7 cellular contexts compared by ENCODE assay signal in the genomic region with DNA sequence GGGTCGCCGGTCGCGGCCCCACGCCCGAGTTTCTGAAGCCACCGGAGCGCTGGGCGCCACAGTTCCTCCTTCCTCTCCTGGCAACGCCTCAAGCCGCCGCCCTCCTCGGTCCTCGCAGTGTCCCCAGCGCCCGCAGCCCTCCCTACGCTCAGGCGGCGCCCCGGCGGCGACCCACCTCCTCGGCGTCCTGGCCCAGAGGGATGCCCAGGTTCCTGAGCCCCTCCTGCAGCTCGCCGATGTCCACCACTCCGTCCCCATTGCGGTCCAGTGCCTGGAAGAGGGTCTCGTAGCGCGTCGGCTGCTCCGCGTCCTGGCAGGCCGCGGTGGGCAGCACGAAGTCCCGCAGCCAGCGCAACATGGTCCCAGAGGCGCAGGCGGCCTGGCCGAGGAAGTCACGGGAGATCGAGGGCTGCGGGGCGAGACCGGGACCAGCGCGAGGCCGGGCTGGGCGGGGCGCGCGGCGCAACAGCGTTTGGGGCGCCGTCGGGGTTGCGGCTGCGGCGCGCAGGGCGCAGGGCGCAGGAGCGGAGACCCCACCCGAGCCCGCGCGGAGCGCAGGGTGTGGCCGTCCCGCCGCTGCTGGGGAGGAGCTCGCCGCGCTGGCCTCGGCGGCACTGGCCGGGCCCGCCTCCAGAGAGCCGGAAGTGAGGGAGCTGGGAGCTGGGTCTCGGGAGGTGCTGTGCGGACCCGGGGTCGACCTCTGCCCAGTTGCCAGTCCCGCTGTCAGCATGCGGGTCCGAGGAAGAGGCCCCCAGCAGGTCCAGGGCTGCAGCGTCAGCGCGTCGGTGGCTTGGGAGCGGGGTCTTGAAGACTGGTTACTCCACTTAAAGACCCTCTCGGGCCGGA. TPM values are rescaled to one million over a fixed set of nuclear protein-coding genes. Genes with fewer than 3 reads are reported as not detected.
DNase-seq lines count a peak whose midpoint lies in the region; ATAC-seq and TF ChIP-seq lines count a peak whose summit lies in the region.

A gene (minus strand): TSS at position 563 of the 846 bp plus-strand sequence. CDS start 205 bp downstream, at position 358.

- H3K4me3 ChIP-seq in cardiac fibroblast (replicated peaks in 1 of 2; ENCODE audit: low read depth in 2 of 2, low read length in 2 of 2) (peak within 1 kb of the TSS; percentile 83 to 91), spleen (peak within 1 kb of the TSS; percentile 76 to 87 (median 84))

- H3K4me1 Mint-ChIP-seq in WTC11 (peaks cover 31% of the 10 kb centered on the region), immature natural killer cell (peaks cover 24 to 31% of the 10 kb centered on the region in 2 donors)

- intact Hi-C loops in spleen (cut with DNase I; ENCODE audit: low total_unique reads), result no loop called here

- H3K9me3 Mint-ChIP-seq in WTC11, result peaks cover 14% of the 10 kb centered on the region
- H3K9me3 Mint-ChIP-seq in immature natural killer cell, result peaks cover 0 to 1% (median 0%) of the 10 kb centered on the region in 6 donors

- CTCF ChIA-PET in WTC11 (lab: Charles Lee), result interaction anchor here (0.8 to 2.0 kb wide), 10 partner anchors 9 to 492 kb away, joined by 3 to 7 read pairs (median 4); a partner anchor contains a TSS

- 0 to 1% (median 0%) methylated on average over 50 to 96 of the region's 96 CpGs for WGBS in spleen, 5 donors

- peaks cover 0 to 24% (median 3%) of the 10 kb centered on the region in 6 donors for H3K36me3 ChIP-seq in spleen

- peak; percentile 54 for DNase-seq in NCI-H2107 treated with DMSO at 0.1 percent for 48 hours (lab: John Stamatoyannopoulos, UW; ENCODE audit: unreplicated experiment)
- peak; percentile 79 for DNase-seq in WTC11 (ENCODE audit: low spot score)
- DNase-seq in cardiac fibroblast (ENCODE audit: low read depth in 2 of 2), result peak; percentile 68 to 84
- peak; percentile 67 to 73 (median 70) for DNase-seq in immature natural killer cell
- peak; percentile 97 for DNase-seq in spleen

- H3K27me3 ChIP-seq in spleen (replicated peaks in 1 of 7), result no peaks in the 10 kb centered on the region

- peaks cover 0 to 4% (median 0%) of the 10 kb centered on the region in 8 donors for H3K9me3 ChIP-seq in spleen

- peak within 1 kb of the TSS; percentile 89 to 97 (median 94) for H3K27ac ChIP-seq in spleen

- POLR2A ChIA-PET in WTC11 (lab: Charles Lee), result interaction anchor here (0.6 to 1.2 kb wide), 3 partner anchors 128 to 565 kb away, joined by 3 to 4 read pairs (median 3); no protein-coding TSS in a partner anchor

- H3K36me3 Mint-ChIP-seq in WTC11 (peaks cover 26% of the 10 kb centered on the region), immature natural killer cell (peaks cover 3% of the 10 kb centered on the region in 3 donors)

- peak in 1 of 3 donors; percentile 31 for TF ChIP-seq POLR2A in spleen (IDR thresholded peaks at IDR 0.05)

- H3K27me3 Mint-ChIP-seq in WTC11 (ENCODE audit: low read depth) (peaks cover 10% of the 10 kb centered on the region), immature natural killer cell (ENCODE audit: low read depth in 3 of 3) (peaks cover 1 to 7% (median 6%) of the 10 kb centered on the region in 3 donors)

- ATAC-seq in GM18498 (IDR thresholded peaks at IDR 0.05; ENCODE audit: unreplicated experiment) (peak; percentile 91), HG02852 (IDR thresholded peaks at IDR 0.05; ENCODE audit: unreplicated experiment) (peak; percentile 89), WTC11 (peak; percentile 96)

- H3K27ac Mint-ChIP-seq in WTC11 (no peak within 1 kb of the TSS), immature natural killer cell (peak within 1 kb of the TSS; percentile 72 to 84 (median 76))

- H3K4me1 ChIP-seq in spleen, result peaks cover 19 to 45% (median 31%) of the 10 kb centered on the region in 6 donors

- peak within 1 kb of the TSS; percentile 82 for H3K4me3 Mint-ChIP-seq in WTC11
- H3K4me3 Mint-ChIP-seq in immature natural killer cell, result peak within 1 kb of the TSS; percentile 85 to 90 (median 88)

- TF ChIP-seq CTCF in WTC11 (IDR thresholded peaks at IDR 0.05) (no peak), cardiac fibroblast (IDR thresholded peaks at IDR 0.05; ENCODE audit: low read depth, low read length) (no peak), spleen (IDR thresholded peaks at IDR 0.05 in 8 of 11, conservative IDR thresholded peaks at IDR 0.05 in 3 of 11) (peak in 1 of 11 experiments; percentile 13)

TF ChIP-seq in WTC11, 78 proteins besides CTCF, POLR2A, EP300 and RAD21 (continues in another document):
- TF ChIP-seq, protein P1, sequence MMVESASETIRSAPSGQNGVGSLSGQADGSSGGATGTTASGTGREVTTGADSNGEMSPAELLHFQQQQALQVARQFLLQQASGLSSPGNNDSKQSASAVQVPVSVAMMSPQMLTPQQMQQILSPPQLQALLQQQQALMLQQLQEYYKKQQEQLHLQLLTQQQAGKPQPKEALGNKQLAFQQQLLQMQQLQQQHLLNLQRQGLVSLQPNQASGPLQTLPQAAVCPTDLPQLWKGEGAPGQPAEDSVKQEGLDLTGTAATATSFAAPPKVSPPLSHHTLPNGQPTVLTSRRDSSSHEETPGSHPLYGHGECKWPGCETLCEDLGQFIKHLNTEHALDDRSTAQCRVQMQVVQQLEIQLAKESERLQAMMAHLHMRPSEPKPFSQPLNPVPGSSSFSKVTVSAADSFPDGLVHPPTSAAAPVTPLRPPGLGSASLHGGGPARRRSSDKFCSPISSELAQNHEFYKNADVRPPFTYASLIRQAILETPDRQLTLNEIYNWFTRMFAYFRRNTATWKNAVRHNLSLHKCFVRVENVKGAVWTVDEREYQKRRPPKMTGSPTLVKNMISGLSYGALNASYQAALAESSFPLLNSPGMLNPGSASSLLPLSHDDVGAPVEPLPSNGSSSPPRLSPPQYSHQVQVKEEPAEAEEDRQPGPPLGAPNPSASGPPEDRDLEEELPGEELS (CRISPR knock-in tag; IDR thresholded peaks at IDR 0.05), result 0 out of 2 replicates have a peak, but pooled peaks have one; percentile 44
- TF ChIP-seq, protein P2, sequence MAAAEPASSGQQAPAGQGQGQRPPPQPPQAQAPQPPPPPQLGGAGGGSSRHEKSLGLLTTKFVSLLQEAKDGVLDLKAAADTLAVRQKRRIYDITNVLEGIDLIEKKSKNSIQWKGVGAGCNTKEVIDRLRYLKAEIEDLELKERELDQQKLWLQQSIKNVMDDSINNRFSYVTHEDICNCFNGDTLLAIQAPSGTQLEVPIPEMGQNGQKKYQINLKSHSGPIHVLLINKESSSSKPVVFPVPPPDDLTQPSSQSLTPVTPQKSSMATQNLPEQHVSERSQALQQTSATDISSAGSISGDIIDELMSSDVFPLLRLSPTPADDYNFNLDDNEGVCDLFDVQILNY (CRISPR knock-in tag; IDR thresholded peaks at IDR 0.05), result peak; percentile 78
- no peak for TF ChIP-seq EMX1 (CRISPR knock-in tag; IDR thresholded peaks at IDR 0.05)
- peak; percentile 69 for TF ChIP-seq SP1 (CRISPR knock-in tag; conservative IDR thresholded peaks at IDR 0.05)
- TF ChIP-seq ZBTB21 (CRISPR knock-in tag; IDR thresholded peaks at IDR 0.05; ENCODE audit: borderline replicate concordance), result no peak
- TF ChIP-seq, protein P3, sequence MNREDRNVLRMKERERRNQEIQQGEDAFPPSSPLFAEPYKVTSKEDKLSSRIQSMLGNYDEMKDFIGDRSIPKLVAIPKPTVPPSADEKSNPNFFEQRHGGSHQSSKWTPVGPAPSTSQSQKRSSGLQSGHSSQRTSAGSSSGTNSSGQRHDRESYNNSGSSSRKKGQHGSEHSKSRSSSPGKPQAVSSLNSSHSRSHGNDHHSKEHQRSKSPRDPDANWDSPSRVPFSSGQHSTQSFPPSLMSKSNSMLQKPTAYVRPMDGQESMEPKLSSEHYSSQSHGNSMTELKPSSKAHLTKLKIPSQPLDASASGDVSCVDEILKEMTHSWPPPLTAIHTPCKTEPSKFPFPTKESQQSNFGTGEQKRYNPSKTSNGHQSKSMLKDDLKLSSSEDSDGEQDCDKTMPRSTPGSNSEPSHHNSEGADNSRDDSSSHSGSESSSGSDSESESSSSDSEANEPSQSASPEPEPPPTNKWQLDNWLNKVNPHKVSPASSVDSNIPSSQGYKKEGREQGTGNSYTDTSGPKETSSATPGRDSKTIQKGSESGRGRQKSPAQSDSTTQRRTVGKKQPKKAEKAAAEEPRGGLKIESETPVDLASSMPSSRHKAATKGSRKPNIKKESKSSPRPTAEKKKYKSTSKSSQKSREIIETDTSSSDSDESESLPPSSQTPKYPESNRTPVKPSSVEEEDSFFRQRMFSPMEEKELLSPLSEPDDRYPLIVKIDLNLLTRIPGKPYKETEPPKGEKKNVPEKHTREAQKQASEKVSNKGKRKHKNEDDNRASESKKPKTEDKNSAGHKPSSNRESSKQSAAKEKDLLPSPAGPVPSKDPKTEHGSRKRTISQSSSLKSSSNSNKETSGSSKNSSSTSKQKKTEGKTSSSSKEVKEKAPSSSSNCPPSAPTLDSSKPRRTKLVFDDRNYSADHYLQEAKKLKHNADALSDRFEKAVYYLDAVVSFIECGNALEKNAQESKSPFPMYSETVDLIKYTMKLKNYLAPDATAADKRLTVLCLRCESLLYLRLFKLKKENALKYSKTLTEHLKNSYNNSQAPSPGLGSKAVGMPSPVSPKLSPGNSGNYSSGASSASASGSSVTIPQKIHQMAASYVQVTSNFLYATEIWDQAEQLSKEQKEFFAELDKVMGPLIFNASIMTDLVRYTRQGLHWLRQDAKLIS (CRISPR knock-in tag; IDR thresholded peaks at IDR 0.05; ENCODE audit: borderline replicate concordance), result no peak
- TF ChIP-seq CREB1 (CRISPR knock-in tag; IDR thresholded peaks at IDR 0.05), result no peak
- peak; percentile 49; the same call in 1 of the 2 replicates for TF ChIP-seq IRF2 (CRISPR knock-in tag; IDR thresholded peaks at IDR 0.05; ENCODE audit: borderline replicate concordance, low read depth)
- TF ChIP-seq ZNF219 (CRISPR knock-in tag; IDR thresholded peaks at IDR 0.05; ENCODE audit: borderline replicate concordance), result peak; percentile 69; the same call in 1 of the 2 replicates
- TF ChIP-seq, protein P4, sequence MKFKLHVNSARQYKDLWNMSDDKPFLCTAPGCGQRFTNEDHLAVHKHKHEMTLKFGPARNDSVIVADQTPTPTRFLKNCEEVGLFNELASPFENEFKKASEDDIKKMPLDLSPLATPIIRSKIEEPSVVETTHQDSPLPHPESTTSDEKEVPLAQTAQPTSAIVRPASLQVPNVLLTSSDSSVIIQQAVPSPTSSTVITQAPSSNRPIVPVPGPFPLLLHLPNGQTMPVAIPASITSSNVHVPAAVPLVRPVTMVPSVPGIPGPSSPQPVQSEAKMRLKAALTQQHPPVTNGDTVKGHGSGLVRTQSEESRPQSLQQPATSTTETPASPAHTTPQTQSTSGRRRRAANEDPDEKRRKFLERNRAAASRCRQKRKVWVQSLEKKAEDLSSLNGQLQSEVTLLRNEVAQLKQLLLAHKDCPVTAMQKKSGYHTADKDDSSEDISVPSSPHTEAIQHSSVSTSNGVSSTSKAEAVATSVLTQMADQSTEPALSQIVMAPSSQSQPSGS (CRISPR knock-in tag; IDR thresholded peaks at IDR 0.05; ENCODE audit: borderline replicate concordance, low read depth), result no peak

RNA-seq across cellular contexts. Expression of the gene that starts here (rescaled TPM):
- total RNA-seq in WTC11 (2021), result 34.9 to 39.1 TPM (median 35.9 TPM) in 3 replicates
- 10 to 100 TPM in 2 of 3 donors, 1 to 10 TPM in 1; 4.7 to 10.8 (median 10.6) TPM for polyA plus RNA-seq in immature natural killer cell
- 10 to 100 TPM; 24.5 to 44.4 (median 35.5) TPM for total RNA-seq in spleen
- polyA plus RNA-seq in spleen, result 10 to 100 TPM; 12.2 to 21.3 (median 14.6) TPM

Comparison
In these comparisons a context has a peak if more than half of its experiments do, and no peak if none do; other contexts are left out.
1. Peak in every context shown above with its lines: DNase-seq, ATAC-seq, H3K4me3 ChIP-seq and H3K27ac ChIP-seq.